20 cellular contexts compared by ENCODE assay signal in genomic region chr6:112595201-112595600, GRCh38.
"Had no signal": no experiment of that assay in that cellular context is flagged by ENCODE, and none has a peak within 500 bp of the region (broad histone marks: within the 10 kb centered on the region; RNA-seq: fewer than 3 reads in every experiment).

No MANE protein-coding gene starts in this region.

- H3K27me3 ChIP-seq: gastroesophageal sphincter, neural progenitor cell, ovary, right atrium auricular region, sigmoid colon had no signal

- H3K9me3 ChIP-seq: sigmoid colon had no signal

- H3K4me3 ChIP-seq: gastroesophageal sphincter, lung, neural progenitor cell, ovary, right atrium auricular region, sigmoid colon, skin epidermis had no signal

- ATAC-seq: esophagus mucosa; gastroesophageal sphincter; left colon; left ventricle myocardium superior; natural killer cell treated with Interleukin-12 subunit alpha and Interleukin-12 subunit beta and Interleukin-15 and Interleukin-18, amount 100 ng/mL, for 72 hours had no signal

- H3K36me3 ChIP-seq: gastroesophageal sphincter, neural progenitor cell, ovary, right atrium auricular region, sigmoid colon had no signal

- H3K27ac ChIP-seq: gastroesophageal sphincter, neural progenitor cell, ovary, right atrium auricular region, sigmoid colon, skin epidermis had no signal

- DNase-seq: cortex of kidney; effector memory CD4-positive, alpha-beta T cell; glutamatergic neuron; immature natural killer cell; left colon; left ventricle myocardium superior; mesenchymal stem cell; midbrain; nucleus accumbens; ovary; sigmoid colon; stimulated activated CD4-positive, alpha-beta T cell treated with anti-CD3 and anti-CD28 coated beads, Interleukin-12 subunit alpha, Interleukin-12 subunit beta, amount 100 ng/mL, for 4 hours; stimulated activated naive CD4-positive, alpha-beta T cell had no signal

- H3K4me1 ChIP-seq: gastroesophageal sphincter, neural progenitor cell, right atrium auricular region, sigmoid colon had no signal
